In genomic region chr4:77240469-77241066, GRCh38 we compare ENCODE assay signal across 8 cellular contexts.
DNase-seq lines count a peak whose midpoint lies in the region; ATAC-seq and TF ChIP-seq lines count a peak whose summit lies in the region.

No MANE protein-coding gene starts in this region.

- H2AFZ ChIP-seq in MM.1S (ENCODE audit: low read length) (no peak overlapping the region), smooth muscle cell (ENCODE audit: low read depth) (no peak overlapping the region)

- H3K27me3 ChIP-seq in MM.1S (replicated peaks; ENCODE audit: insufficient read depth, low read length): no peaks in the 10 kb centered on the region
- peaks cover 42% of the 10 kb centered on the region for H3K27me3 ChIP-seq in smooth muscle cell (ENCODE audit: low read depth)

- H3F3A ChIP-seq in MM.1S (ENCODE audit: insufficient read depth, low read length) (no peaks in the 10 kb centered on the region), smooth muscle cell (ENCODE audit: low read depth) (no peaks in the 10 kb centered on the region)

- WGBS in smooth muscle cell (ENCODE audit: low lambda C conversion rate): 34% methylated on average over 10 of the region's 10 CpGs

- H3K36me3 ChIP-seq in MM.1S (replicated peaks; ENCODE audit: insufficient read depth, low read length) (no peaks in the 10 kb centered on the region), smooth muscle cell (ENCODE audit: low read depth) (no peaks in the 10 kb centered on the region)

- peak; percentile 89 for TF ChIP-seq CTCF in MM.1S (IDR thresholded peaks at IDR 0.05; ENCODE audit: low read length)
- TF ChIP-seq CTCF in smooth muscle cell (IDR thresholded peaks at IDR 0.05; ENCODE audit: borderline replicate concordance, insufficient read depth, poor library complexity, severe bottlenecking): peak; percentile 86

- H4K20me1 ChIP-seq in MM.1S (ENCODE audit: insufficient read depth, low read length) (no peaks in the 10 kb centered on the region), smooth muscle cell (ENCODE audit: low read depth) (no peaks in the 10 kb centered on the region)

- no peaks in the 10 kb centered on the region for H3K9me3 ChIP-seq in MM.1S (replicated peaks; ENCODE audit: insufficient read depth, low read length)
- H3K9me3 ChIP-seq in smooth muscle cell (replicated peaks; ENCODE audit: low read depth): no peaks in the 10 kb centered on the region

- H3K4me3 ChIP-seq in MM.1S (ENCODE audit: low read length) (no peak overlapping the region), smooth muscle cell (no peak overlapping the region)

- H3K27ac ChIP-seq in MM.1S (ENCODE audit: low read length) (no peak overlapping the region), smooth muscle cell (ENCODE audit: low read depth) (no peak overlapping the region)

- no peak overlapping the region for H3K9ac ChIP-seq in MM.1S (ENCODE audit: low read length)
- H3K9ac ChIP-seq in smooth muscle cell (ENCODE audit: low read depth): no peak overlapping the region

- peak; percentile 74 for ATAC-seq in GM21786 (IDR thresholded peaks at IDR 0.05; ENCODE audit: unreplicated experiment)

- peak; percentile 53 for DNase-seq in EH (ENCODE audit: low read depth)
- peak; percentile 62 for DNase-seq in MM.1S
- DNase-seq in SW480 (ENCODE audit: low spot score): peak; percentile 54
- peak; percentile 49 for DNase-seq in amniotic epithelial cell (ENCODE audit: low read depth)
- peak; percentile 18 for DNase-seq in hepatic stellate cell (ENCODE audit: low spot score)
- peak; percentile 24 for DNase-seq in smooth muscle cell (lab: John Stamatoyannopoulos, UW; ENCODE audit: unreplicated experiment)
- no peak for DNase-seq in dedifferentiated amniotic fluid mesenchymal stem cell (ENCODE audit: extremely low spot score)

- no peaks in the 10 kb centered on the region for H3K9me2 ChIP-seq in MM.1S (replicated peaks; ENCODE audit: insufficient read depth, low read length)

- H3K79me2 ChIP-seq in MM.1S (ENCODE audit: low read length) (no peaks in the 10 kb centered on the region), smooth muscle cell (ENCODE audit: low read depth) (no peaks in the 10 kb centered on the region)

- H3K4me2 ChIP-seq in MM.1S (ENCODE audit: low read depth, low read length): no peak overlapping the region
- H3K4me2 ChIP-seq in smooth muscle cell: no peak overlapping the region

- H3K4me1 ChIP-seq in MM.1S (ENCODE audit: low read length) (peaks cover 4% of the 10 kb centered on the region), smooth muscle cell (ENCODE audit: low read depth) (no peaks in the 10 kb centered on the region)
